26 cellular contexts compared by ENCODE assay signal in the genomic region with DNA sequence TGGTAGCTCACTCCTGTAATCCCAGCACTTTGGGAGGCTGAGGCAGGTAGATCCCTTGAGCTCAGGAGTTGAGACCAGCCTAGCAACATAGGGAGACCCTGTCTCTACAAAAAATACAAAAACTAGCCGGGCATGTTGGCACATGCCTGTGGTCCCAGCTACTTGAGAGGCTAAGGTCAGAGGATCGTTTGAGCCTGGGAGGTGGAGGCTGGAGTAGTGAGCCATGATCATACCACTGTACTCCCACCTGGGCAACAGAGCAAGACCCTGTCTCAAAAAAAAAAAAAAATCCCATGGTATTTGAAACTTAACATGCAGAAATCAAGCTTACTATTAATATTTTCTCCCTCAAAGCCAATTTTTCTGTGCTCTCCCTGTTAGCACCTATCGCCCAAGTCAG.
"Had no signal": no experiment of that assay in that cellular context is flagged by ENCODE, and none has a peak within 500 bp of the region (broad histone marks: within the 10 kb centered on the region; RNA-seq: fewer than 3 reads in every experiment).

No MANE protein-coding gene starts in this region.

- H3K9me3 ChIP-seq: body of pancreas, left lung, stomach, transverse colon, vagina had no signal

- H3K27me3 Mint-ChIP-seq: activated CD4-positive, alpha-beta memory T cell treated with anti-CD3 and anti-CD28 coated beads, Interleukin-2, amount 10 ng/mL, durations not matched to agents 7 days and 5 days; activated naive CD8-positive, alpha-beta T cell treated with anti-CD3 and anti-CD28 coated beads, Interleukin-2, amount 50 U/mL, for 24 hours; dendritic cell treated with granulocyte-macrophage colony-stimulating factor and Interleukin-4, amounts not matched to agents 40 ng/mL and 50 ng/mL, for 4 days; stimulated activated memory B cell treated with anti-CD40 and anti-IgM and Interleukin-4, amounts not matched to agents 10 μg/mL and 1 μg/mL and 100 μg/mL, for 72 hours had no signal

- H3K4me2 ChIP-seq: smooth muscle cell had no signal

- H3K4me3 ChIP-seq: body of pancreas, left lung, lung, smooth muscle cell, stomach, transverse colon, vagina had no signal

- DNase-seq: activated CD4-positive, alpha-beta memory T cell treated with anti-CD3 and anti-CD28 coated beads, Interleukin-2, amount 10 ng/mL, durations not matched to agents 7 days and 5 days; activated CD4-positive, alpha-beta T cell treated with anti-CD3 and anti-CD28 coated beads for 48 hours; activated CD4-positive, CD25-positive, alpha-beta regulatory T cell; activated gamma-delta T cell; activated naive CD4-positive, alpha-beta T cell treated with anti-CD3 and anti-CD28 coated beads, Interleukin-2, amount 50 U/mL, for 16 hours; activated naive CD8-positive, alpha-beta T cell treated with anti-CD3 and anti-CD28 coated beads, Interleukin-2, amount 50 U/mL, for 24 hours; activated T-cell treated with anti-CD3 and anti-CD28 coated beads for 4 hours; body of pancreas; caudate nucleus; effector CD4-positive, alpha-beta T cell; erythroblast; foreskin fibroblast; kidney glomerular epithelial cell; left lung; midbrain; natural killer cell; nucleus accumbens; stimulated activated CD4-positive, alpha-beta T cell treated with anti-CD3 and anti-CD28 coated beads, Interleukin-15, amount 100 ng/mL, for 24 hours; stomach; T-helper 9 cell; transverse colon had no signal

- ATAC-seq: activated naive CD8-positive, alpha-beta T cell treated with anti-CD3 and anti-CD28 coated beads, Interleukin-2, amount 50 U/mL, for 24 hours; body of pancreas; left lung; natural killer cell; stimulated activated memory B cell treated with anti-CD40 and anti-IgM and Interleukin-4, amounts not matched to agents 10 μg/mL and 1 μg/mL and 100 μg/mL, for 72 hours had no signal

- H3K4me3 Mint-ChIP-seq: activated CD4-positive, alpha-beta memory T cell treated with anti-CD3 and anti-CD28 coated beads, Interleukin-2, amount 10 ng/mL, durations not matched to agents 7 days and 5 days; activated naive CD8-positive, alpha-beta T cell treated with anti-CD3 and anti-CD28 coated beads, Interleukin-2, amount 50 U/mL, for 24 hours; dendritic cell treated with granulocyte-macrophage colony-stimulating factor and Interleukin-4, amounts not matched to agents 40 ng/mL and 50 ng/mL, for 4 days; natural killer cell; stimulated activated memory B cell treated with anti-CD40 and anti-IgM and Interleukin-4, amounts not matched to agents 10 μg/mL and 1 μg/mL and 100 μg/mL, for 72 hours had no signal

- H3K27ac ChIP-seq: body of pancreas, left lung, stomach, transverse colon, vagina had no signal

- H3K36me3 Mint-ChIP-seq: natural killer cell had no signal

- H3K27me3 ChIP-seq: body of pancreas, left lung, stomach, transverse colon, vagina had no signal

- H3K9me3 Mint-ChIP-seq: activated CD4-positive, alpha-beta memory T cell treated with anti-CD3 and anti-CD28 coated beads, Interleukin-2, amount 10 ng/mL, durations not matched to agents 7 days and 5 days; activated naive CD8-positive, alpha-beta T cell treated with anti-CD3 and anti-CD28 coated beads, Interleukin-2, amount 50 U/mL, for 24 hours; dendritic cell treated with granulocyte-macrophage colony-stimulating factor and Interleukin-4, amounts not matched to agents 40 ng/mL and 50 ng/mL, for 4 days; natural killer cell; stimulated activated memory B cell treated with anti-CD40 and anti-IgM and Interleukin-4, amounts not matched to agents 10 μg/mL and 1 μg/mL and 100 μg/mL, for 72 hours had no signal

- H3K27ac Mint-ChIP-seq: dendritic cell treated with granulocyte-macrophage colony-stimulating factor and Interleukin-4, amounts not matched to agents 40 ng/mL and 50 ng/mL, for 4 days; natural killer cell; stimulated activated memory B cell treated with anti-CD40 and anti-IgM and Interleukin-4, amounts not matched to agents 10 μg/mL and 1 μg/mL and 100 μg/mL, for 72 hours had no signal

- H3K36me3 ChIP-seq: left lung, stomach, transverse colon, vagina had no signal
